9 cellular contexts compared by ENCODE assay signal in the genomic region with DNA sequence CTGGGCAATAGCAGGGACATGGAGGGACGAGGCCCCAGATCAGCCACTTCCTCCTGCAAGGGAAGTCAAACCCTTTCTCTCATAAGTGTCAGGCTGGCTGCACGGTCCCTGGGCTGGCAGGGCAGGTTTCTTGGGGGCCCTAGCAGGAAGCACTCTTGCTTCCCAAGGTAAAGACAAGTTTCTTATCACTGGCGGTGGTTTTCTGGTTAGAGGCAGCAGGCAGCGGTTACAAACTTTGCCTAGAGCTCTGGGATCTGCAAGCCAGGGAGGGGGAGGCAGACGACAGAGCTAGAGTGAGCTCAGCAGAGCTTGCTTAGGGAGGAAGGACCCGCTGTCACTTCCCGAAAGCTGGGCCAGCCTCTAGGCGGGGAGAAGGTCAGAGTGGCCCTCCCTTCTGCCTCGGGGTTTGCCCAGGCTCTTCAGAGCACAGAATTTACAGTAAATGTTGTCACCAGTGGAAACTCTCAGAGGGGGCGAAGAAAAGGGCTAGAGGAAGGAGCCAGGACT. TPM values are rescaled to one million over a fixed set of nuclear protein-coding genes. Genes with fewer than 3 reads are reported as not detected.
A peak's percentile ranks its signal among the peaks of the same experiment; 100 is the strongest.
DNase-seq lines count a peak whose midpoint lies in the region; ATAC-seq, FAIRE-seq and TF ChIP-seq lines count a peak whose summit lies in the region.
"Had no signal": no experiment of that assay in that cellular context is flagged by ENCODE, and none has a peak within 500 bp of the region (broad histone marks: within the 10 kb centered on the region; RNA-seq: fewer than 3 reads in every experiment).

No MANE protein-coding gene starts in this region.

- H3K4me3 Mint-ChIP-seq in stimulated activated naive B cell treated with anti-CD40 and anti-IgM and Interleukin-4, amounts not matched to agents 10 μg/mL and 1 μg/mL and 100 μg/mL, for 72 hours, result peak overlapping the region; percentile 76 to 79

- H3K9me3 ChIP-seq in mucosa of descending colon (no peaks in the 10 kb centered on the region), WERI-Rb-1 (ENCODE audit: severe bottlenecking) (no peaks in the 10 kb centered on the region)
- H3K9me3 ChIP-seq: uterus had no signal

- peaks cover 2 to 3% of the 10 kb centered on the region in 2 donors for H3K9me3 Mint-ChIP-seq in stimulated activated naive B cell treated with anti-CD40 and anti-IgM and Interleukin-4, amounts not matched to agents 10 μg/mL and 1 μg/mL and 100 μg/mL, for 72 hours

- no peak overlapping the region for H3K4me3 ChIP-seq in mucosa of descending colon
- no peak overlapping the region for H3K4me3 ChIP-seq in WERI-Rb-1 (ENCODE audit: low read depth, low read length)
- H3K4me3 ChIP-seq: uterus had no signal

- H3K36me3 Mint-ChIP-seq in stimulated activated naive B cell treated with anti-CD40 and anti-IgM and Interleukin-4, amounts not matched to agents 10 μg/mL and 1 μg/mL and 100 μg/mL, for 72 hours, result peaks cover 51 to 67% of the 10 kb centered on the region in 2 donors

- H3K27ac Mint-ChIP-seq in stimulated activated naive B cell treated with anti-CD40 and anti-IgM and Interleukin-4, amounts not matched to agents 10 μg/mL and 1 μg/mL and 100 μg/mL, for 72 hours, result peak overlapping the region; percentile 97

- FAIRE-seq in GM18507 (lab: Jason Lieb, UNC), result peak; percentile 95

- ATAC-seq in HG02973 (IDR thresholded peaks at IDR 0.05; ENCODE audit: unreplicated experiment), result peak; percentile 46
- peak; percentile 84 for ATAC-seq in mucosa of descending colon
- ATAC-seq in stimulated activated naive B cell treated with anti-CD40 and anti-IgM and Interleukin-4, amounts not matched to agents 10 μg/mL and 1 μg/mL and 100 μg/mL, for 72 hours (replicated peaks), result peak; percentile 89 to 90

- no peak overlapping the region for H3K27ac ChIP-seq in WERI-Rb-1
- H3K27ac ChIP-seq: uterus had no signal

- DNase-seq in GM18507 (ENCODE audit: extremely low spot score, insufficient read length, low read depth) (no peak), T-helper 9 cell (peak; percentile 59), astrocyte of the hippocampus (ENCODE audit: low read depth, low spot score) (peak; percentile 24), mucosa of descending colon (peak; percentile 54 to 83 (median 55)), NCI-H748 (lab: John Stamatoyannopoulos, UW; ENCODE audit: unreplicated experiment) (no peak), WERI-Rb-1 (no peak)
- DNase-seq in stimulated activated naive B cell treated with anti-CD40 and anti-IgM and Interleukin-4, amounts not matched to agents 10 μg/mL and 1 μg/mL and 100 μg/mL, for 72 hours, result peak; percentile 82

- no peaks in the 10 kb centered on the region for H3K36me3 ChIP-seq in mucosa of descending colon (ENCODE audit: low read depth)
- H3K36me3 ChIP-seq in WERI-Rb-1, result no peaks in the 10 kb centered on the region
- H3K36me3 ChIP-seq: uterus had no signal

- H3K27me3 ChIP-seq in WERI-Rb-1 (ENCODE audit: insufficient read depth, low read depth, severe bottlenecking), result no peaks in the 10 kb centered on the region
- H3K27me3 ChIP-seq: uterus had no signal

- intact Hi-C loops in mucosa of descending colon (cut with DNase I, micrococcal nuclease), result no loop called here

- TF ChIP-seq CTCF in mucosa of descending colon (IDR thresholded peaks at IDR 0.05) (no peak), WERI-Rb-1 (IDR thresholded peaks at IDR 0.05; ENCODE audit: low read depth, low read length) (no peak)

- no peaks in the 10 kb centered on the region for H3K27me3 Mint-ChIP-seq in stimulated activated naive B cell treated with anti-CD40 and anti-IgM and Interleukin-4, amounts not matched to agents 10 μg/mL and 1 μg/mL and 100 μg/mL, for 72 hours

- no peaks in the 10 kb centered on the region for H3K4me1 ChIP-seq in mucosa of descending colon (ENCODE audit: low read depth)
- H3K4me1 ChIP-seq: uterus had no signal

- peaks cover 53 to 71% of the 10 kb centered on the region in 2 donors for H3K4me1 Mint-ChIP-seq in stimulated activated naive B cell treated with anti-CD40 and anti-IgM and Interleukin-4, amounts not matched to agents 10 μg/mL and 1 μg/mL and 100 μg/mL, for 72 hours

RNA-seq across cellular contexts. Expression of gene BATF, which starts 20.4 kb away (rescaled TPM):
- total RNA-seq in mucosa of descending colon, result 1 to 10 TPM; 1.7 to 3.0 (median 2.3) TPM

RNA-seq across cellular contexts. Expression of gene FLVCR2, which starts 35.8 kb away (rescaled TPM):
- 10 to 100 TPM; 19.2 to 37.5 (median 35.3) TPM for total RNA-seq in mucosa of descending colon

Comparison
In these comparisons a context has a peak if more than half of its experiments do, and no peak if none do; other contexts are left out.
1. DNase-seq: peak in T-helper 9 cell (single experiment), astrocyte of the hippocampus (single experiment), mucosa of descending colon (3 of 3) and stimulated activated naive B cell treated with anti-CD40 and anti-IgM and Interleukin-4, amounts not matched to agents 10 μg/mL and 1 μg/mL and 100 μg/mL, for 72 hours (single experiment); none in GM18507 (single experiment), NCI-H748 (single experiment) and WERI-Rb-1 (single experiment).
2. Peak in every context shown above with its lines, with median percentiles within 50 percentile points of each other: ATAC-seq.